ENCODE assay signal across 13 cellular contexts in genomic region chr17:83067718-83068261, GRCh38. TPM values are rescaled to one million over a fixed set of nuclear protein-coding genes. Genes with fewer than 3 reads are reported as not detected.
DNase-seq lines count a peak whose midpoint lies in the region; ATAC-seq and TF ChIP-seq lines count a peak whose summit lies in the region.
"Had no signal": no experiment of that assay in that cellular context is flagged by ENCODE, and none has a peak within 500 bp of the region (broad histone marks: within the 10 kb centered on the region; RNA-seq: fewer than 3 reads in every experiment).

No MANE protein-coding gene starts in this region.

- ATAC-seq in mucosa of descending colon (no peak), GM21619 (IDR thresholded peaks at IDR 0.05; ENCODE audit: unreplicated experiment) (no peak)
- ATAC-seq in stimulated activated naive CD8-positive, alpha-beta T cell treated with anti-CD3 and anti-CD28 coated beads, Interleukin-15, Interleukin-2, amounts not matched to agents 100 U/mL and 50 U/mL, for 24 hours, result no peak
- ATAC-seq: psoas muscle had no signal

- H3K4me1 ChIP-seq in BE2C (no peaks in the 10 kb centered on the region), mucosa of descending colon (ENCODE audit: low read depth) (peaks cover 8% of the 10 kb centered on the region)
- H3K4me1 ChIP-seq: psoas muscle had no signal

- no peak overlapping the region for H3K27ac ChIP-seq in WERI-Rb-1
- H3K27ac ChIP-seq: psoas muscle had no signal

- no peaks in the 10 kb centered on the region for H3K36me3 ChIP-seq in BE2C
- no peaks in the 10 kb centered on the region for H3K36me3 ChIP-seq in WERI-Rb-1
- H3K36me3 ChIP-seq in mucosa of descending colon (ENCODE audit: low read depth), result no peaks in the 10 kb centered on the region

- no peak overlapping the region for H3K4me3 ChIP-seq in BE2C (ENCODE audit: low read depth, low read length)
- no peak overlapping the region for H3K4me3 ChIP-seq in WERI-Rb-1 (ENCODE audit: low read depth, low read length)
- no peak overlapping the region for H3K4me3 ChIP-seq in mucosa of descending colon
- H3K4me3 ChIP-seq: psoas muscle had no signal

- no peaks in the 10 kb centered on the region for H3K9me3 ChIP-seq in BE2C
- H3K9me3 ChIP-seq in WERI-Rb-1 (ENCODE audit: severe bottlenecking), result no peaks in the 10 kb centered on the region
- no peaks in the 10 kb centered on the region for H3K9me3 ChIP-seq in mucosa of descending colon
- H3K9me3 ChIP-seq: psoas muscle had no signal

- DNase-seq in BE2C (peak; percentile 2), GM10266 (ENCODE audit: extremely low spot score) (peak; percentile 27), WERI-Rb-1 (peak; percentile 68), mucosa of descending colon (peak in 2 of 3 donors; percentile 9 to 54), NCI-H524 (lab: John Stamatoyannopoulos, UW) (no peak)
- DNase-seq in stimulated activated naive CD8-positive, alpha-beta T cell treated with anti-CD3 and anti-CD28 coated beads, Interleukin-15, Interleukin-2, amounts not matched to agents 100 U/mL and 50 U/mL, for 24 hours, result no peak
- DNase-seq in activated T-cell treated with anti-CD3 and anti-CD28 coated beads, Interleukin-2, amount 50 U/mL, for 1 hour, result no peak
- DNase-seq: effector CD8-positive, alpha-beta T cell; hypothalamus; mesenchymal stem cell; NCI-H1048 had no signal

- no peak for TF ChIP-seq CTCF in BE2C (IDR thresholded peaks at IDR 0.05; ENCODE audit: low read depth, low read length)
- TF ChIP-seq CTCF in GM10266 (IDR thresholded peaks at IDR 0.05; ENCODE audit: control insufficient read depth, insufficient read depth, low read depth, missing control alignments), result no peak
- TF ChIP-seq CTCF in WERI-Rb-1 (IDR thresholded peaks at IDR 0.05; ENCODE audit: low read depth, low read length), result no peak
- no peak for TF ChIP-seq CTCF in mucosa of descending colon (IDR thresholded peaks at IDR 0.05)

- intact Hi-C loops in mucosa of descending colon (cut with DNase I, micrococcal nuclease), result no loop called here

- H3K27me3 ChIP-seq in BE2C (no peaks in the 10 kb centered on the region), WERI-Rb-1 (ENCODE audit: insufficient read depth, low read depth, severe bottlenecking) (peaks cover 5% of the 10 kb centered on the region)

RNA-seq across cellular contexts. Expression of gene METRNL, which starts 11.6 kb away (rescaled TPM):
- 25.8 TPM for polyA plus RNA-seq in BE2C (2012; ENCODE audit: insufficient read depth, insufficient read length, low read depth)
- total RNA-seq in mucosa of descending colon, result 100 to 1,000 TPM in 2 of 3 donors, 10 to 100 TPM in 1; 78.6 to 134 (median 116) TPM

Comparison
In these comparisons a context has a peak if more than half of its experiments do, and no peak if none do; other contexts are left out.
1. DNase-seq: peak in BE2C (single experiment), GM10266 (single experiment), WERI-Rb-1 (single experiment) and mucosa of descending colon (2 of 3); none in stimulated activated naive CD8-positive, alpha-beta T cell treated with anti-CD3 and anti-CD28 coated beads, Interleukin-15, Interleukin-2, amounts not matched to agents 100 U/mL and 50 U/mL, for 24 hours (single experiment), activated T-cell treated with anti-CD3 and anti-CD28 coated beads, Interleukin-2, amount 50 U/mL, for 1 hour (single experiment) and NCI-H524 (0 of 2).